ENCODE assay signal across 19 cellular contexts in the genomic region with DNA sequence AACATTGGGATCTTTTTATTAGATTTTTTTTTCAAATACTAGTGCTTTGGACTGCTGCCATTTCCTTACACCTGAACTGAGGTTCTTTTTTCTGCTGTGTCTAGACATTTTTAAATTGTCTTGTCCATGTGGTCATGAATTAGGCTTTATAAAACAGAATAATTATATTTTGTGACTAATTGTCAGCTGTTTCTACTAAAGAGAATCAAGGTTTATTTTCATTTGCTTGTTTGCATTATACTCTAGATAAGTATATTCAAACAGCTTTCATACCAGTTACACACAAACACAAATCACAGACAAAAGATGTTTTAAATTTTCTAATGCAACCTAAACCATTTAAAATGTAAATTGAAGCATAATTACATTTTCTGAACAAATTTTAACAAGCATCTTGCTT.
"Had no signal": no experiment of that assay in that cellular context is flagged by ENCODE, and none has a peak within 500 bp of the region (broad histone marks: within the 10 kb centered on the region; RNA-seq: fewer than 3 reads in every experiment).

No MANE protein-coding gene starts in this region.

- H3K9me3 Mint-ChIP-seq: neural crest cell had no signal

- ATAC-seq: heart right ventricle; natural killer cell; pancreas; right lobe of liver; stimulated activated naive B cell treated with anti-CD40 and anti-IgM and Interleukin-4, amounts not matched to agents 10 μg/mL and 1 μg/mL and 100 μg/mL, for 72 hours had no signal

- H3K36me3 Mint-ChIP-seq: immature natural killer cell; memory B cell; natural killer cell; stimulated activated naive B cell treated with anti-CD40 and anti-IgM and Interleukin-4, amounts not matched to agents 10 μg/mL and 1 μg/mL and 100 μg/mL, for 72 hours had no signal

- DNase-seq: dermis blood vessel endothelial cell; effector memory CD4-positive, alpha-beta T cell; foreskin melanocyte; glutamatergic neuron; heart right ventricle; hypothalamus; immature natural killer cell; natural killer cell; pancreas; right lobe of liver; small intestine; stimulated activated CD4-positive, alpha-beta T cell treated with anti-CD3 and anti-CD28 coated beads, Interleukin-15, amount 100 ng/mL, for 24 hours; stimulated activated CD4-positive, alpha-beta T cell treated with anti-CD3 and anti-CD28 coated beads, Interleukin-2, amount 100 ng/mL, for 48 hours; stimulated activated naive B cell treated with anti-CD40 and anti-IgM and Interleukin-4, amounts not matched to agents 10 μg/mL and 1 μg/mL and 100 μg/mL, for 72 hours; upper lobe of left lung had no signal

- H3K27ac Mint-ChIP-seq: immature natural killer cell; memory B cell; natural killer cell; progenitor cell of endocrine pancreas; stimulated activated naive B cell treated with anti-CD40 and anti-IgM and Interleukin-4, amounts not matched to agents 10 μg/mL and 1 μg/mL and 100 μg/mL, for 72 hours; stimulated activated naive CD8-positive, alpha-beta T cell treated with anti-CD3 and anti-CD28 coated beads, Interleukin-15, Interleukin-2, amounts not matched to agents 100 ng/mL and 50 ng/mL, for 24 hours had no signal

- H3K27me3 Mint-ChIP-seq: memory B cell; progenitor cell of endocrine pancreas; stimulated activated naive CD8-positive, alpha-beta T cell treated with anti-CD3 and anti-CD28 coated beads, Interleukin-15, Interleukin-2, amounts not matched to agents 100 ng/mL and 50 ng/mL, for 24 hours had no signal

- H3K4me1 Mint-ChIP-seq: immature natural killer cell; natural killer cell; stimulated activated naive B cell treated with anti-CD40 and anti-IgM and Interleukin-4, amounts not matched to agents 10 μg/mL and 1 μg/mL and 100 μg/mL, for 72 hours had no signal

- H3K4me3 Mint-ChIP-seq: immature natural killer cell; memory B cell; natural killer cell; neural crest cell; stimulated activated naive B cell treated with anti-CD40 and anti-IgM and Interleukin-4, amounts not matched to agents 10 μg/mL and 1 μg/mL and 100 μg/mL, for 72 hours; stimulated activated naive CD8-positive, alpha-beta T cell treated with anti-CD3 and anti-CD28 coated beads, Interleukin-15, Interleukin-2, amounts not matched to agents 100 ng/mL and 50 ng/mL, for 24 hours had no signal
